Comparison of ENCODE assay signal across 16 cellular contexts in genomic region chr2:203412555-203413331, GRCh38.
DNase-seq lines count a peak whose midpoint lies in the region; ATAC-seq and TF ChIP-seq lines count a peak whose summit lies in the region.
"Had no signal": no experiment of that assay in that cellular context is flagged by ENCODE, and none has a peak within 500 bp of the region (broad histone marks: within the 10 kb centered on the region; RNA-seq: fewer than 3 reads in every experiment).

No MANE protein-coding gene starts in this region.

- H3K4me3 ChIP-seq in left lung = no peak overlapping the region
- H3K4me3 ChIP-seq in PC-9 = no peak overlapping the region
- H3K4me3 ChIP-seq: Peyer's patch had no signal

- no peaks in the 10 kb centered on the region for H4K20me1 ChIP-seq in PC-9 (ENCODE audit: insufficient read depth)

- H3K4me2 ChIP-seq in PC-9 = no peak overlapping the region

- peak; percentile 59 for ATAC-seq in HG03064 (IDR thresholded peaks at IDR 0.05; ENCODE audit: low read depth, unreplicated experiment)
- ATAC-seq in left lung = peak; percentile 46
- ATAC-seq in HG03378 (IDR thresholded peaks at IDR 0.05; ENCODE audit: unreplicated experiment) = no peak
- no peak for ATAC-seq in GM21367 (IDR thresholded peaks at IDR 0.05; ENCODE audit: unreplicated experiment)
- ATAC-seq: activated T-cell treated with anti-CD3 and anti-CD28 coated beads, Interleukin-2, amount 50 U/mL, for 72 hours; HCT116; natural killer cell had no signal

- DNase-seq in AG08395 (ENCODE audit: low spot score) (peak; percentile 31), cerebellar cortex (ENCODE audit: low spot score) (peak; percentile 21), left lung (no peak), NCI-H526 treated with DMSO at 0.1 percent for 48 hours (lab: John Stamatoyannopoulos, UW) (no peak), PC-9 (no peak)
- DNase-seq: activated CD4-positive, alpha-beta memory T cell treated with anti-CD3 and anti-CD28 coated beads, Interleukin-2, amount 10 ng/mL, durations not matched to agents 7 days and 5 days; activated T-cell treated with anti-CD3 and anti-CD28 coated beads, Interleukin-2, amount 50 U/mL, for 72 hours; cerebellar nuclear complex; COR-L47; natural killer cell; NCI-H69; Peyer's patch had no signal

- H2AFZ ChIP-seq in PC-9 = no peak overlapping the region

- intact Hi-C loops in left lung (cut with DNase I) = no loop called here
- intact Hi-C loops in PC-9 (cut with micrococcal nuclease; ENCODE audit: unreplicated experiment) = no loop called here

- no peaks in the 10 kb centered on the region for H3K9me3 ChIP-seq in left lung
- H3K9me3 ChIP-seq in PC-9 (ENCODE audit: insufficient read depth, low read depth) = no peaks in the 10 kb centered on the region
- H3K9me3 ChIP-seq: Peyer's patch had no signal

- H3K79me2 ChIP-seq in PC-9 (ENCODE audit: low read depth) = no peaks in the 10 kb centered on the region

- TF ChIP-seq CTCF in left lung (IDR thresholded peaks at IDR 0.05) (no peak), PC-9 (conservative IDR thresholded peaks at IDR 0.05) (no peak)

- H3F3A ChIP-seq in PC-9 (ENCODE audit: insufficient read depth, low read depth) = no peaks in the 10 kb centered on the region

- BruUV-seq in PC-9 (replicated peaks; lab: Mats Ljungman, UMichigan) = no TSS peak

- H3K36me3 ChIP-seq in left lung = peaks cover 3 to 10% of the 10 kb centered on the region in 2 donors
- H3K36me3 ChIP-seq in PC-9 (ENCODE audit: low read depth) = no peaks in the 10 kb centered on the region

- H3K9me2 ChIP-seq in PC-9 (ENCODE audit: insufficient read depth) = no peaks in the 10 kb centered on the region

- CTCF ChIA-PET in PC-9 (lab: Charles Lee) = no interaction called here

- H3K27ac ChIP-seq in left lung (no peak overlapping the region), PC-9 (no peak overlapping the region)
- H3K27ac ChIP-seq: Peyer's patch had no signal

- POLR2A ChIA-PET in PC-9 (lab: Charles Lee; ENCODE audit: unreplicated experiment) = interaction anchor here (0.7 kb wide), 1 partner anchor 1120 kb away, joined by 3 read pairs; no protein-coding TSS in a partner anchor

- H3K4me1 ChIP-seq in left lung (no peaks in the 10 kb centered on the region), PC-9 (replicated peaks; ENCODE audit: insufficient read depth) (no peaks in the 10 kb centered on the region)
- H3K4me1 ChIP-seq: Peyer's patch had no signal

- H3K27me3 ChIP-seq in left lung = no peaks in the 10 kb centered on the region
- H3K27me3 ChIP-seq in PC-9 (ENCODE audit: insufficient read depth, low read depth) = no peaks in the 10 kb centered on the region
- H3K27me3 ChIP-seq: Peyer's patch had no signal

Comparison
In these comparisons a context has a peak if more than half of its experiments do, and no peak if none do; other contexts are left out.
1. DNase-seq: peak in AG08395 (single experiment) and cerebellar cortex (single experiment); none in left lung (0 of 2), NCI-H526 treated with DMSO at 0.1 percent for 48 hours (single experiment) and PC-9 (0 of 2).
2. ATAC-seq: peak in HG03064 (single experiment) and left lung (single experiment); none in HG03378 (single experiment) and GM21367 (single experiment).